In the genomic region with DNA sequence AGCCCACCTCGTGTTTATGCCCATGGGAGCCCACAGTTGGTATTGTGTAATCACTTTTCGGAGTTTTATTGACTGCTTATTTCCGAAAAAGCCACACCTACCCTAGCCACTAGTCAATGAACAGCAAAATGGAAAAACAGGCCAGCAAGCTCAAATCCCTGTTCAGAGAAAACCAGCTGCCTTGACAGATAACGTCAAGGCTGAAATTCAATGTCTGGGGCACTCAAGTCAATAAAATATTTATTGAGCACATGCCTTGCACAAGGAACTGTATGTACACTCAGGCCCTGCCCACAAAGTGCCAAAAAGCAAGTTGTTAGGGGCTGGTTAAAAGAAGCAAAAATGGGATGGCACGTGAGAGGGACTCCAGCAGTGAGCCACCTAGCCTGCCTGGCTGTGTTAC, we compare ENCODE assay signal across 21 cellular contexts. TPM values are rescaled to one million over a fixed set of nuclear protein-coding genes. Genes with fewer than 3 reads are reported as not detected.
"Had no signal": no experiment of that assay in that cellular context is flagged by ENCODE, and none has a peak within 500 bp of the region (broad histone marks: within the 10 kb centered on the region; RNA-seq: fewer than 3 reads in every experiment).

No MANE protein-coding gene starts in this region.

- H3K27me3 ChIP-seq: dorsolateral prefrontal cortex, SJSA1, suprapubic skin, upper lobe of right lung had no signal

- H3K36me3 ChIP-seq: suprapubic skin, upper lobe of right lung had no signal

- H3K27ac ChIP-seq: parathyroid adenoma, SJSA1, skin epidermis, suprapubic skin, upper lobe of right lung had no signal

- H2AFZ ChIP-seq: parathyroid adenoma had no signal

- ATAC-seq: left ventricle myocardium superior; stimulated activated naive CD8-positive, alpha-beta T cell treated with anti-CD3 and anti-CD28 coated beads, Interleukin-15, Interleukin-2, amounts not matched to agents 100 U/mL and 50 U/mL, for 24 hours; upper lobe of right lung had no signal

- H3K79me2 ChIP-seq: parathyroid adenoma had no signal

- H3K9me3 ChIP-seq: SJSA1, suprapubic skin, upper lobe of right lung had no signal

- DNase-seq: activated CD4-positive, alpha-beta T cell treated with anti-CD3 and anti-CD28 coated beads, Interleukin-2, amount 50 U/mL, for 4 hours; activated CD4-positive, CD25-positive, alpha-beta regulatory T cell treated with anti-CD3 and anti-CD28 coated beads, Interleukin-2, amount 50 U/mL, for 72 hours; activated naive CD4-positive, alpha-beta T cell treated with Interleukin-2 at 50 U/mL for 16 hours; activated T-cell treated with anti-CD3 and anti-CD28 coated beads for 4 hours; aorta; dorsolateral prefrontal cortex; endodermal cell; kidney; left ventricle myocardium superior; stimulated activated CD4-positive, alpha-beta T cell treated with anti-CD3 and anti-CD28 coated beads, Interleukin-4, amount 100 ng/mL, for 4 hours; stimulated activated CD8-positive, alpha-beta memory T cell treated with anti-CD3 and anti-CD28 coated beads, Interleukin-4, amount 100 ng/mL, for 48 hours; stimulated activated naive CD8-positive, alpha-beta T cell treated with anti-CD3 and anti-CD28 coated beads, Interleukin-15, Interleukin-2, amounts not matched to agents 100 U/mL and 50 U/mL, for 24 hours; upper lobe of right lung had no signal

- H3K4me3 Mint-ChIP-seq: endodermal cell; T-helper 2 cell treated with Interferon-gamma antibody and Interleukin-4, amounts not matched to agents 5 μg/mL and 100 μg/mL, for 36 hours had no signal

- H3K9ac ChIP-seq: parathyroid adenoma had no signal

- H3K9me3 Mint-ChIP-seq: endodermal cell; neural crest cell; T-helper 2 cell treated with Interferon-gamma antibody and Interleukin-4, amounts not matched to agents 5 μg/mL and 100 μg/mL, for 36 hours had no signal

- H3K4me3 ChIP-seq: dorsolateral prefrontal cortex, SJSA1, skin epidermis, suprapubic skin, upper lobe of right lung had no signal

- H3K27ac Mint-ChIP-seq: endodermal cell; T-helper 2 cell treated with Interferon-gamma antibody and Interleukin-4, amounts not matched to agents 5 μg/mL and 100 μg/mL, for 36 hours had no signal

RNA-seq across cellular contexts. Expression of gene C11orf86, which starts 21.7 kb away (rescaled TPM):
- total RNA-seq: aorta, bronchial epithelial cell, dorsolateral prefrontal cortex, endodermal cell, epithelial cell of proximal tubule, kidney, left ventricle myocardium superior, neural crest cell, SJSA1, suprapubic skin, upper lobe of right lung had no signal
